In the genomic region with DNA sequence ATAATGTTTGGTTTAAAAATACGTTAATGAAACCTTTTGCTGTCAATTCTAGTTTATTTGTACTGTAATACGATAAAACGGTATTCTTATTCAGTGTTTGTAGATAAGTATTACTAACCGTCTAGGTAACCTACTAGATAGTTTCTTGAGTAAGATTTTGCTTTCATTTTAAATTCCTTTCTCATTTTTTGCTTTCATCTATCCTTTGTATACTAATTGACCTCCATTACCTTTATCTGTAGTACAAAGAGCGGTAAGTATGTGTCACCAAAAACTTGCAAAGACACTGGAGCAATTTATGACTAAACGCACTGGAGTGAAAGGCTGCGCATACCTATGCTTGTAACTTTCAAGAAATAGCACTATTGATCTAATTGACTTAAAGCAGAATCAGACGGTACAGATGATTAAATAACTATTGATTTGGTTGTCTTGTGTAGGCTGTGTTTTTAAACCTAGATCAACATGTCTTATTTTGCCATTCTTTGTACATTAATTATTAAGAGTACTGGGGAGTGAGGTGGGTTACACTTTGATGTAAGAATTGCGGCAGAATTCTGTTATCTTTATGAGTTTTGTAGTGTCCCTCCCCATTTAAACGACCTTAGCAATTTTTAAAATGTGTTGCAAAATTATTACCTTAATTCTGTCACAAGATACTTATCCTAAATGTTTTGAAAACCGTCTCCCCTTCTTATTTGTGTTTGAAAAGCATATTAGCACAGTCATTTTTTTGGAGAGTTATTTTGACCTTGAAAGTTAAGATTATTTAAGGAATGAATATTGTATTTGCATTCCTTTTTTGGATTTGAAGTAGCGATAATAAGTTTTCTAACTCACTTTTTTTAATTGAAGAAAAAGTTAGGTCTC, we compare ENCODE assay signal across 8 cellular contexts. TPM values are rescaled to one million over a fixed set of nuclear protein-coding genes. Genes with fewer than 3 reads are reported as not detected.
DNase-seq lines count a peak whose midpoint lies in the region; ATAC-seq and TF ChIP-seq lines count a peak whose summit lies in the region.

No MANE protein-coding gene starts in this region.

- H3K4me3 ChIP-seq in OCI-LY7 (ENCODE audit: low read depth, low read length, poor library complexity, severe bottlenecking), result peak overlapping the region; percentile 84
- H3K4me3 ChIP-seq in coronary artery, result peak overlapping the region; percentile 93

- H3K9me3 ChIP-seq in OCI-LY7 (ENCODE audit: low read length), result no peaks in the 10 kb centered on the region

- H3K4me1 ChIP-seq in OCI-LY7 (ENCODE audit: insufficient read depth, low read length, poor library complexity, severe bottlenecking), result peaks cover 11% of the 10 kb centered on the region

- peaks cover under 1 to 3% of the 10 kb centered on the region in 2 donors for H3K27me3 Mint-ChIP-seq in natural killer cell treated with Interleukin-12 subunit alpha and Interleukin-12 subunit beta and Interleukin-15 and Interleukin-18, amount 100 ng/mL, for 72 hours

- DNase-seq in EL (peak; percentile 34), OCI-LY7 (ENCODE audit: low spot score) (no peak), coronary artery (ENCODE audit: low spot score) (no peak), G401 (ENCODE audit: low spot score) (no peak), left lobe of liver (ENCODE audit: low spot score) (no peak)
- DNase-seq in natural killer cell treated with Interleukin-12 subunit alpha and Interleukin-12 subunit beta and Interleukin-15 and Interleukin-18, amount 100 ng/mL, for 72 hours (ENCODE audit: low spot score), result no peak
- DNase-seq in stimulated activated CD8-positive, alpha-beta memory T cell treated with anti-CD3 and anti-CD28 coated beads, Interleukin-4, amount 100 ng/mL, for 48 hours, result no peak

- peaks cover 18% of the 10 kb centered on the region; the same call in 1 of the 2 replicates for H4K20me1 ChIP-seq in OCI-LY7 (ENCODE audit: insufficient read depth, low read length)

- no peaks in the 10 kb centered on the region for H3K9me2 ChIP-seq in OCI-LY7 (ENCODE audit: insufficient read depth, low read length)

- no peak for ATAC-seq in natural killer cell treated with Interleukin-12 subunit alpha and Interleukin-12 subunit beta and Interleukin-15 and Interleukin-18, amount 100 ng/mL, for 72 hours
- ATAC-seq in HG02588 (IDR thresholded peaks at IDR 0.05; ENCODE audit: unreplicated experiment), result no peak
- ATAC-seq in left lobe of liver, result no peak

- POLR2A ChIA-PET in OCI-LY7 (lab: Charles Lee), result no interaction called here

- no peaks in the 10 kb centered on the region for H3K9me3 Mint-ChIP-seq in natural killer cell treated with Interleukin-12 subunit alpha and Interleukin-12 subunit beta and Interleukin-15 and Interleukin-18, amount 100 ng/mL, for 72 hours

- H3K27ac Mint-ChIP-seq in natural killer cell treated with Interleukin-12 subunit alpha and Interleukin-12 subunit beta and Interleukin-15 and Interleukin-18, amount 100 ng/mL, for 72 hours, result peak overlapping the region; percentile 71 to 78

- H2AFZ ChIP-seq in OCI-LY7 (ENCODE audit: low read length), result no peak overlapping the region

- H3K4me2 ChIP-seq in OCI-LY7 (ENCODE audit: low read length), result peak overlapping the region; percentile 86

- TF ChIP-seq CTCF in OCI-LY7 (conservative IDR thresholded peaks at IDR 0.05; ENCODE audit: low read length) (no peak), coronary artery (IDR thresholded peaks at IDR 0.05) (no peak)

- CTCF ChIA-PET in OCI-LY7 (lab: Charles Lee; ENCODE audit: unreplicated experiment), result no interaction called here

- H3K36me3 ChIP-seq in OCI-LY7 (ENCODE audit: insufficient read depth, low read length), result no peaks in the 10 kb centered on the region

- H3K4me3 Mint-ChIP-seq in natural killer cell treated with Interleukin-12 subunit alpha and Interleukin-12 subunit beta and Interleukin-15 and Interleukin-18, amount 100 ng/mL, for 72 hours, result peak overlapping the region; percentile 97

- peaks cover 24 to 34% of the 10 kb centered on the region in 2 donors for H3K4me1 Mint-ChIP-seq in natural killer cell treated with Interleukin-12 subunit alpha and Interleukin-12 subunit beta and Interleukin-15 and Interleukin-18, amount 100 ng/mL, for 72 hours (ENCODE audit: low read depth in 2 of 2)

- H3K79me2 ChIP-seq in OCI-LY7 (ENCODE audit: insufficient read depth, low read depth, low read length), result no peaks in the 10 kb centered on the region

- intact Hi-C loops in OCI-LY7 (cut with micrococcal nuclease; ENCODE audit: unreplicated experiment), result loop anchor here (5.0 to 10.0 kb wide), 3 partner anchors 154 to 1514 kb away; a partner anchor contains a TSS

- H3K27ac ChIP-seq in OCI-LY7 (ENCODE audit: low read depth, low read length, poor library complexity, severe bottlenecking), result no peak overlapping the region
- H3K27ac ChIP-seq in coronary artery, result peak overlapping the region; percentile 98 to 100

- in situ Hi-C loops in G401 (cut with HindIII; ENCODE audit: low sequenced_read_pairs), result no loop called here

- H3K36me3 Mint-ChIP-seq in natural killer cell treated with Interleukin-12 subunit alpha and Interleukin-12 subunit beta and Interleukin-15 and Interleukin-18, amount 100 ng/mL, for 72 hours, result no peaks in the 10 kb centered on the region

- BruUV-seq in OCI-LY7 (replicated peaks; lab: Mats Ljungman, UMichigan), result TSS peak; percentile 59

RNA-seq across cellular contexts. Expression of a gene that starts 1.9 kb away (rescaled TPM):
- total RNA-seq in OCI-LY7 (2014; rRNA removed; shearing (Covaris generic)), result 7.6 and 8.1 TPM in 2 replicates
- 19.8 and 20.4 TPM in 2 replicates for total RNA-seq in OCI-LY7 (2022)
- 10 to 100 TPM; 25.9 to 26.9 TPM for total RNA-seq in natural killer cell treated with Interleukin-12 subunit alpha and Interleukin-12 subunit beta and Interleukin-15 and Interleukin-18, amount 100 ng/mL, for 72 hours
- 27.1 and 43.6 TPM in 2 replicates for total RNA-seq in G401 (2014; rRNA removed; shearing (Covaris generic))
- total RNA-seq in left lobe of liver, result 38.4 TPM
